10 cellular contexts compared by ENCODE assay signal in genomic region chr16:14487579-14487978, GRCh38.
A peak's percentile ranks its signal among the peaks of the same experiment; 100 is the strongest.
DNase-seq lines count a peak whose midpoint lies in the region; ATAC-seq, FAIRE-seq and TF ChIP-seq lines count a peak whose summit lies in the region.
"Had no signal": no experiment of that assay in that cellular context is flagged by ENCODE, and none has a peak within 500 bp of the region (broad histone marks: within the 10 kb centered on the region; RNA-seq: fewer than 3 reads in every experiment).

No MANE protein-coding gene starts in this region.

- peaks cover 18% of the 10 kb centered on the region for H3K4me1 ChIP-seq in foreskin keratinocyte
- H3K4me1 ChIP-seq in subcutaneous abdominal adipose tissue (ENCODE audit: control insufficient read depth in 5 of 5, insufficient read depth in 5 of 5, low read length in 5 of 5) = peaks cover 9 to 52% (median 44%) of the 10 kb centered on the region in 5 donors

- no peak overlapping the region for H3K4me3 Mint-ChIP-seq in activated naive CD8-positive, alpha-beta T cell treated with anti-CD3 and anti-CD28 coated beads, Interleukin-2, amount 10 ng/mL, durations not matched to agents 7 days and 5 days
- H3K4me3 Mint-ChIP-seq in activated naive CD8-positive, alpha-beta T cell treated with anti-CD3 and anti-CD28 coated beads, Interleukin-2, amount 50 U/mL, for 24 hours = no peak overlapping the region
- H3K4me3 Mint-ChIP-seq in T-cell = peak overlapping the region in 2 of 3 donors; percentile 7 to 53

- H3K36me3 ChIP-seq in subcutaneous abdominal adipose tissue (ENCODE audit: control insufficient read depth in 5 of 5, insufficient read depth in 5 of 5, low read length in 5 of 5) (peaks cover 0 to 6% (median 0%) of the 10 kb centered on the region in 5 donors), WERI-Rb-1 (no peaks in the 10 kb centered on the region)

- no peak for DNase-seq in activated naive CD8-positive, alpha-beta T cell treated with anti-CD3 and anti-CD28 coated beads, Interleukin-2, amount 10 ng/mL, durations not matched to agents 7 days and 5 days
- DNase-seq in activated naive CD8-positive, alpha-beta T cell treated with anti-CD3 and anti-CD28 coated beads, Interleukin-2, amount 50 U/mL, for 24 hours = no peak
- DNase-seq in T-cell = peak in 7 of 34 experiments; percentile 2 to 16 (median 6)
- DNase-seq in foreskin keratinocyte = no peak
- DNase-seq in GM19239 (ENCODE audit: insufficient read length, low spot score) = no peak
- no peak for DNase-seq in WERI-Rb-1
- DNase-seq in NCI-H1694 treated with DMSO at 0.1 percent for 48 hours (lab: John Stamatoyannopoulos, UW) = no peak
- DNase-seq: foreskin melanocyte, NCI-H510A treated with DMSO at 0.1 percent for 48 hours had no signal

- no peak for FAIRE-seq in GM19239 (lab: Jason Lieb, UNC)

- no peaks in the 10 kb centered on the region for H3K27me3 ChIP-seq in foreskin keratinocyte
- no peaks in the 10 kb centered on the region for H3K27me3 ChIP-seq in subcutaneous abdominal adipose tissue (ENCODE audit: control insufficient read depth in 5 of 5, insufficient read depth in 4 of 5, low read length in 5 of 5)
- H3K27me3 ChIP-seq in WERI-Rb-1 (ENCODE audit: insufficient read depth, low read depth, severe bottlenecking) = no peaks in the 10 kb centered on the region

- H3K9me3 ChIP-seq in subcutaneous abdominal adipose tissue (ENCODE audit: control insufficient read depth in 5 of 5, low read length in 5 of 5) = no peaks in the 10 kb centered on the region
- H3K9me3 ChIP-seq in WERI-Rb-1 (ENCODE audit: severe bottlenecking) = no peaks in the 10 kb centered on the region

- POLR2A ChIA-PET in activated naive CD8-positive, alpha-beta T cell treated with anti-CD3 and anti-CD28 coated beads, Interleukin-2, amount 10 ng/mL, durations not matched to agents 7 days and 5 days (lab: Charles Lee) = no interaction called here
- POLR2A ChIA-PET in T-cell (lab: Charles Lee) = no interaction called here

- H3K9ac ChIP-seq in subcutaneous abdominal adipose tissue (ENCODE audit: low read length in 5 of 5) = peak overlapping the region; percentile 12 to 88 (median 64)

- peaks cover 15% of the 10 kb centered on the region for H3K4me1 Mint-ChIP-seq in activated naive CD8-positive, alpha-beta T cell treated with anti-CD3 and anti-CD28 coated beads, Interleukin-2, amount 10 ng/mL, durations not matched to agents 7 days and 5 days
- H3K4me1 Mint-ChIP-seq in activated naive CD8-positive, alpha-beta T cell treated with anti-CD3 and anti-CD28 coated beads, Interleukin-2, amount 50 U/mL, for 24 hours = peaks cover 21% of the 10 kb centered on the region
- H3K4me1 Mint-ChIP-seq in T-cell = peaks cover 31 to 39% (median 32%) of the 10 kb centered on the region in 3 donors

- no peak overlapping the region for H3K27ac Mint-ChIP-seq in activated naive CD8-positive, alpha-beta T cell treated with anti-CD3 and anti-CD28 coated beads, Interleukin-2, amount 10 ng/mL, durations not matched to agents 7 days and 5 days
- no peak overlapping the region for H3K27ac Mint-ChIP-seq in activated naive CD8-positive, alpha-beta T cell treated with anti-CD3 and anti-CD28 coated beads, Interleukin-2, amount 50 U/mL, for 24 hours
- H3K27ac Mint-ChIP-seq in T-cell = peak overlapping the region; percentile 18 to 37

- H3K4me3 ChIP-seq in subcutaneous abdominal adipose tissue (ENCODE audit: low read depth in 1 of 5, low read length in 5 of 5) (peak overlapping the region; percentile 42 to 83 (median 64)), WERI-Rb-1 (ENCODE audit: low read depth, low read length) (no peak overlapping the region)

- H3K27me3 Mint-ChIP-seq in activated naive CD8-positive, alpha-beta T cell treated with anti-CD3 and anti-CD28 coated beads, Interleukin-2, amount 10 ng/mL, durations not matched to agents 7 days and 5 days = no peaks in the 10 kb centered on the region
- no peaks in the 10 kb centered on the region for H3K27me3 Mint-ChIP-seq in activated naive CD8-positive, alpha-beta T cell treated with anti-CD3 and anti-CD28 coated beads, Interleukin-2, amount 50 U/mL, for 24 hours
- no peaks in the 10 kb centered on the region for H3K27me3 Mint-ChIP-seq in T-cell

- H3K27ac ChIP-seq in foreskin keratinocyte (peak overlapping the region; percentile 46), subcutaneous abdominal adipose tissue (ENCODE audit: low read depth, low read length) (peak overlapping the region; percentile 92), WERI-Rb-1 (no peak overlapping the region)

- TF ChIP-seq CTCF in foreskin keratinocyte (conservative IDR thresholded peaks at IDR 0.05) (no peak), WERI-Rb-1 (IDR thresholded peaks at IDR 0.05; ENCODE audit: low read depth, low read length) (no peak)

- ATAC-seq in activated naive CD8-positive, alpha-beta T cell treated with anti-CD3 and anti-CD28 coated beads, Interleukin-2, amount 10 ng/mL, durations not matched to agents 7 days and 5 days (ENCODE audit: low read depth) = peak; percentile 60
- ATAC-seq in activated naive CD8-positive, alpha-beta T cell treated with anti-CD3 and anti-CD28 coated beads, Interleukin-2, amount 50 U/mL, for 24 hours = no peak
- peak; percentile 75 to 86 (median 82) for ATAC-seq in T-cell (replicated peaks in 1 of 4)
- ATAC-seq in foreskin keratinocyte = no peak

- no peaks in the 10 kb centered on the region for H3K9me3 Mint-ChIP-seq in activated naive CD8-positive, alpha-beta T cell treated with anti-CD3 and anti-CD28 coated beads, Interleukin-2, amount 10 ng/mL, durations not matched to agents 7 days and 5 days
- H3K9me3 Mint-ChIP-seq in activated naive CD8-positive, alpha-beta T cell treated with anti-CD3 and anti-CD28 coated beads, Interleukin-2, amount 50 U/mL, for 24 hours = no peaks in the 10 kb centered on the region
- H3K9me3 Mint-ChIP-seq in T-cell = no peaks in the 10 kb centered on the region

- peaks cover 5% of the 10 kb centered on the region for H3K36me3 Mint-ChIP-seq in activated naive CD8-positive, alpha-beta T cell treated with anti-CD3 and anti-CD28 coated beads, Interleukin-2, amount 10 ng/mL, durations not matched to agents 7 days and 5 days
- peaks cover 4% of the 10 kb centered on the region for H3K36me3 Mint-ChIP-seq in activated naive CD8-positive, alpha-beta T cell treated with anti-CD3 and anti-CD28 coated beads, Interleukin-2, amount 50 U/mL, for 24 hours (ENCODE audit: low read depth)
- peaks cover 16% of the 10 kb centered on the region for H3K36me3 Mint-ChIP-seq in T-cell

- CTCF ChIA-PET in T-cell (lab: Charles Lee) = no interaction called here

Comparison
In these comparisons a context has a peak if more than half of its experiments do, and no peak if none do; other contexts are left out.
1. ATAC-seq: peak in activated naive CD8-positive, alpha-beta T cell treated with anti-CD3 and anti-CD28 coated beads, Interleukin-2, amount 10 ng/mL, durations not matched to agents 7 days and 5 days (single experiment) and T-cell (4 of 4); none in activated naive CD8-positive, alpha-beta T cell treated with anti-CD3 and anti-CD28 coated beads, Interleukin-2, amount 50 U/mL, for 24 hours (single experiment) and foreskin keratinocyte (single experiment).
2. H3K27ac Mint-ChIP-seq: peak in T-cell (2 of 2); none in activated naive CD8-positive, alpha-beta T cell treated with anti-CD3 and anti-CD28 coated beads, Interleukin-2, amount 10 ng/mL, durations not matched to agents 7 days and 5 days (single experiment) and activated naive CD8-positive, alpha-beta T cell treated with anti-CD3 and anti-CD28 coated beads, Interleukin-2, amount 50 U/mL, for 24 hours (single experiment).
3. H3K4me3 Mint-ChIP-seq: peak in T-cell (2 of 3); none in activated naive CD8-positive, alpha-beta T cell treated with anti-CD3 and anti-CD28 coated beads, Interleukin-2, amount 10 ng/mL, durations not matched to agents 7 days and 5 days (single experiment) and activated naive CD8-positive, alpha-beta T cell treated with anti-CD3 and anti-CD28 coated beads, Interleukin-2, amount 50 U/mL, for 24 hours (single experiment).